In the genomic region with DNA sequence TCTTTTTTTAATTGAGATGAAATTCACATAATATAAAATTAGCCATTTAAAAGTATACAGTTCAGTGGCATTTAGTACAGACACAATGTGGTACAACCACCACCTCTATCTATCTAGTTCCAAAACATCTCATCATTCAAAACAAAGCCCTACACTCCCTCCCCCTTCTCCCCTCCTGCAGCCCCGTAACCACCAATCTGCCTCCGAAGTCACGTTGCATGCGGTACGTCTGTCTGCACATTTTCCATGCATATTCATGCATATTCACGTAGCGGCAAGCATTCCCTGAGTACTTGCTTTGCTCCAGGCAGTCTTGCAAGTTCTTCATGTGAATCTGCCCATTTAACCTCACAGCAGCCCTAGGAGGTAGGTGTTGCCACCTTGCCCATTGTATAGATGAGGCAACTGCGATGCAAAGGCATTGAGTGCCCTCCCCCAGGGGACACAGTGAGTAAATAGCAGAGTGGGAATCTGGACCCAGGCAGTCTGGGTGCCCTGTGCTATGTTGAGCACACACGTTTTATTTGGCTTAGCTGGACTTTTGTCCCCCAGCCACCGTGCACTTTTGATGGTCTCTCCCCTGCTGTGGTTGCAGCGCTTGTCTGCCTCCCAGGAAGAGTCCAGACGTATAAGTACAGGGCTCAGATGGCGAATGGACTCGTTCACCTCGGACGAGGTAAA, we compare ENCODE assay signal across 1 cellular context.
A peak's percentile ranks its signal among the peaks of the same experiment; 100 is the strongest.
TF ChIP-seq lines count a peak whose summit lies in the region.

No MANE protein-coding gene starts in this region.

TF ChIP-seq in HepG2, 621 proteins besides CTCF, POLR2A, EP300 and RAD21 (continued from another document and continues in another):
- TF ChIP-seq ZC3H4 (CRISPR knock-in tag; IDR thresholded peaks at IDR 0.05; ENCODE audit: borderline replicate concordance) (no peak), ZNF816 (CRISPR knock-in tag; IDR thresholded peaks at IDR 0.05; ENCODE audit: borderline replicate concordance) (no peak), ZNF333 (CRISPR knock-in tag; IDR thresholded peaks at IDR 0.05; ENCODE audit: borderline replicate concordance) (no peak), SNAPC2 (CRISPR knock-in tag; IDR thresholded peaks at IDR 0.05) (peak; percentile 78; the same call in 1 of the 2 replicates), KDM3A (CRISPR knock-in tag; IDR thresholded peaks at IDR 0.05; ENCODE audit: low read depth) (peak; percentile 55; the same call in 1 of the 2 replicates), ZEB1 (IDR thresholded peaks at IDR 0.05; ENCODE audit: insufficient replicate concordance, low read depth) (peak; percentile 51), MAFF (IDR thresholded peaks at IDR 0.05; ENCODE audit: low read depth, low read length) (no peak), DNMT3B (CRISPR knock-in tag; conservative IDR thresholded peaks at IDR 0.05) (no peak), ZNF205 (CRISPR knock-in tag; IDR thresholded peaks at IDR 0.05) (peak; percentile 98), NFYB (CRISPR knock-in tag; IDR thresholded peaks at IDR 0.05) (no peak), SP140L (CRISPR knock-in tag; IDR thresholded peaks at IDR 0.05; ENCODE audit: borderline replicate concordance) (no peak), NFIB (CRISPR knock-in tag; IDR thresholded peaks at IDR 0.05; ENCODE audit: borderline replicate concordance) (no peak), ZNF564 (CRISPR knock-in tag; IDR thresholded peaks at IDR 0.05) (peak; percentile 32; the same call in 1 of the 2 replicates), SYNCRIP (IDR thresholded peaks at IDR 0.05; ENCODE audit: insufficient read depth, low read depth, low read length) (no peak), ZNF264 (CRISPR knock-in tag; IDR thresholded peaks at IDR 0.05) (0 out of 2 replicates have a peak, but pooled peaks have one; percentile 47), RNF2 (conservative IDR thresholded peaks at IDR 0.05; ENCODE audit: low read depth) (peak; percentile 57; the same call in 1 of the 2 replicates), RELA (CRISPR knock-in tag; IDR thresholded peaks at IDR 0.05) (no peak), CHD2 (IDR thresholded peaks at IDR 0.05; ENCODE audit: low read depth, low read length) (no peak), ESRRA (CRISPR knock-in tag; IDR thresholded peaks at IDR 0.05; ENCODE audit: low read depth) (peak; percentile 70; the same call in 1 of the 2 replicates), TOE1 (CRISPR knock-in tag; IDR thresholded peaks at IDR 0.05) (0 out of 2 replicates have a peak, but pooled peaks have one; percentile 52), ZNF251 (CRISPR knock-in tag; IDR thresholded peaks at IDR 0.05) (no peak), IRX3 (CRISPR knock-in tag; IDR thresholded peaks at IDR 0.05; ENCODE audit: borderline replicate concordance, low read depth) (no peak), ZNF441 (CRISPR knock-in tag; IDR thresholded peaks at IDR 0.05; ENCODE audit: borderline replicate concordance) (no peak)
- TF ChIP-seq, protein P1, sequence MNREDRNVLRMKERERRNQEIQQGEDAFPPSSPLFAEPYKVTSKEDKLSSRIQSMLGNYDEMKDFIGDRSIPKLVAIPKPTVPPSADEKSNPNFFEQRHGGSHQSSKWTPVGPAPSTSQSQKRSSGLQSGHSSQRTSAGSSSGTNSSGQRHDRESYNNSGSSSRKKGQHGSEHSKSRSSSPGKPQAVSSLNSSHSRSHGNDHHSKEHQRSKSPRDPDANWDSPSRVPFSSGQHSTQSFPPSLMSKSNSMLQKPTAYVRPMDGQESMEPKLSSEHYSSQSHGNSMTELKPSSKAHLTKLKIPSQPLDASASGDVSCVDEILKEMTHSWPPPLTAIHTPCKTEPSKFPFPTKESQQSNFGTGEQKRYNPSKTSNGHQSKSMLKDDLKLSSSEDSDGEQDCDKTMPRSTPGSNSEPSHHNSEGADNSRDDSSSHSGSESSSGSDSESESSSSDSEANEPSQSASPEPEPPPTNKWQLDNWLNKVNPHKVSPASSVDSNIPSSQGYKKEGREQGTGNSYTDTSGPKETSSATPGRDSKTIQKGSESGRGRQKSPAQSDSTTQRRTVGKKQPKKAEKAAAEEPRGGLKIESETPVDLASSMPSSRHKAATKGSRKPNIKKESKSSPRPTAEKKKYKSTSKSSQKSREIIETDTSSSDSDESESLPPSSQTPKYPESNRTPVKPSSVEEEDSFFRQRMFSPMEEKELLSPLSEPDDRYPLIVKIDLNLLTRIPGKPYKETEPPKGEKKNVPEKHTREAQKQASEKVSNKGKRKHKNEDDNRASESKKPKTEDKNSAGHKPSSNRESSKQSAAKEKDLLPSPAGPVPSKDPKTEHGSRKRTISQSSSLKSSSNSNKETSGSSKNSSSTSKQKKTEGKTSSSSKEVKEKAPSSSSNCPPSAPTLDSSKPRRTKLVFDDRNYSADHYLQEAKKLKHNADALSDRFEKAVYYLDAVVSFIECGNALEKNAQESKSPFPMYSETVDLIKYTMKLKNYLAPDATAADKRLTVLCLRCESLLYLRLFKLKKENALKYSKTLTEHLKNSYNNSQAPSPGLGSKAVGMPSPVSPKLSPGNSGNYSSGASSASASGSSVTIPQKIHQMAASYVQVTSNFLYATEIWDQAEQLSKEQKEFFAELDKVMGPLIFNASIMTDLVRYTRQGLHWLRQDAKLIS (CRISPR knock-in tag; IDR thresholded peaks at IDR 0.05), result no peak
- TF ChIP-seq, protein P2, sequence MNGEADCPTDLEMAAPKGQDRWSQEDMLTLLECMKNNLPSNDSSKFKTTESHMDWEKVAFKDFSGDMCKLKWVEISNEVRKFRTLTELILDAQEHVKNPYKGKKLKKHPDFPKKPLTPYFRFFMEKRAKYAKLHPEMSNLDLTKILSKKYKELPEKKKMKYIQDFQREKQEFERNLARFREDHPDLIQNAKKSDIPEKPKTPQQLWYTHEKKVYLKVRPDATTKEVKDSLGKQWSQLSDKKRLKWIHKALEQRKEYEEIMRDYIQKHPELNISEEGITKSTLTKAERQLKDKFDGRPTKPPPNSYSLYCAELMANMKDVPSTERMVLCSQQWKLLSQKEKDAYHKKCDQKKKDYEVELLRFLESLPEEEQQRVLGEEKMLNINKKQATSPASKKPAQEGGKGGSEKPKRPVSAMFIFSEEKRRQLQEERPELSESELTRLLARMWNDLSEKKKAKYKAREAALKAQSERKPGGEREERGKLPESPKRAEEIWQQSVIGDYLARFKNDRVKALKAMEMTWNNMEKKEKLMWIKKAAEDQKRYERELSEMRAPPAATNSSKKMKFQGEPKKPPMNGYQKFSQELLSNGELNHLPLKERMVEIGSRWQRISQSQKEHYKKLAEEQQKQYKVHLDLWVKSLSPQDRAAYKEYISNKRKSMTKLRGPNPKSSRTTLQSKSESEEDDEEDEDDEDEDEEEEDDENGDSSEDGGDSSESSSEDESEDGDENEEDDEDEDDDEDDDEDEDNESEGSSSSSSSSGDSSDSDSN (CRISPR knock-in tag; IDR thresholded peaks at IDR 0.05), result peak; percentile 66
- TF ChIP-seq, protein P3, sequence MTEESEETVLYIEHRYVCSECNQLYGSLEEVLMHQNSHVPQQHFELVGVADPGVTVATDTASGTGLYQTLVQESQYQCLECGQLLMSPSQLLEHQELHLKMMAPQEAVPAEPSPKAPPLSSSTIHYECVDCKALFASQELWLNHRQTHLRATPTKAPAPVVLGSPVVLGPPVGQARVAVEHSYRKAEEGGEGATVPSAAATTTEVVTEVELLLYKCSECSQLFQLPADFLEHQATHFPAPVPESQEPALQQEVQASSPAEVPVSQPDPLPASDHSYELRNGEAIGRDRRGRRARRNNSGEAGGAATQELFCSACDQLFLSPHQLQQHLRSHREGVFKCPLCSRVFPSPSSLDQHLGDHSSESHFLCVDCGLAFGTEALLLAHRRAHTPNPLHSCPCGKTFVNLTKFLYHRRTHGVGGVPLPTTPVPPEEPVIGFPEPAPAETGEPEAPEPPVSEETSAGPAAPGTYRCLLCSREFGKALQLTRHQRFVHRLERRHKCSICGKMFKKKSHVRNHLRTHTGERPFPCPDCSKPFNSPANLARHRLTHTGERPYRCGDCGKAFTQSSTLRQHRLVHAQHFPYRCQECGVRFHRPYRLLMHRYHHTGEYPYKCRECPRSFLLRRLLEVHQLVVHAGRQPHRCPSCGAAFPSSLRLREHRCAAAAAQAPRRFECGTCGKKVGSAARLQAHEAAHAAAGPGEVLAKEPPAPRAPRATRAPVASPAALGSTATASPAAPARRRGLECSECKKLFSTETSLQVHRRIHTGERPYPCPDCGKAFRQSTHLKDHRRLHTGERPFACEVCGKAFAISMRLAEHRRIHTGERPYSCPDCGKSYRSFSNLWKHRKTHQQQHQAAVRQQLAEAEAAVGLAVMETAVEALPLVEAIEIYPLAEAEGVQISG (CRISPR knock-in tag; IDR thresholded peaks at IDR 0.05), result peak; percentile 65
- TF ChIP-seq, protein P4, sequence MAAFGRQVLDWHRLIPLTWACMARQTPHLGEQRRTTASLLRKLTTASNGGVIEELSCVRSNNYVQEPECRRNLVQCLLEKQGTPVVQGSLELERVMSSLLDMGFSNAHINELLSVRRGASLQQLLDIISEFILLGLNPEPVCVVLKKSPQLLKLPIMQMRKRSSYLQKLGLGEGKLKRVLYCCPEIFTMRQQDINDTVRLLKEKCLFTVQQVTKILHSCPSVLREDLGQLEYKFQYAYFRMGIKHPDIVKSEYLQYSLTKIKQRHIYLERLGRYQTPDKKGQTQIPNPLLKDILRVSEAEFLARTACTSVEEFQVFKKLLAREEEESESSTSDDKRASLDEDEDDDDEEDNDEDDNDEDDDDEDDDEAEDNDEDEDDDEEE (CRISPR knock-in tag; IDR thresholded peaks at IDR 0.05), result no peak
- TF ChIP-seq, protein P5, sequence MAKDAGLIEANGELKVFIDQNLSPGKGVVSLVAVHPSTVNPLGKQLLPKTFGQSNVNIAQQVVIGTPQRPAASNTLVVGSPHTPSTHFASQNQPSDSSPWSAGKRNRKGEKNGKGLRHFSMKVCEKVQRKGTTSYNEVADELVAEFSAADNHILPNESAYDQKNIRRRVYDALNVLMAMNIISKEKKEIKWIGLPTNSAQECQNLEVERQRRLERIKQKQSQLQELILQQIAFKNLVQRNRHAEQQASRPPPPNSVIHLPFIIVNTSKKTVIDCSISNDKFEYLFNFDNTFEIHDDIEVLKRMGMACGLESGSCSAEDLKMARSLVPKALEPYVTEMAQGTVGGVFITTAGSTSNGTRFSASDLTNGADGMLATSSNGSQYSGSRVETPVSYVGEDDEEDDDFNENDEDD (CRISPR knock-in tag; IDR thresholded peaks at IDR 0.05; ENCODE audit: borderline replicate concordance), result peak; percentile 25; the same call in 1 of the 2 replicates
- TF ChIP-seq, protein P6, sequence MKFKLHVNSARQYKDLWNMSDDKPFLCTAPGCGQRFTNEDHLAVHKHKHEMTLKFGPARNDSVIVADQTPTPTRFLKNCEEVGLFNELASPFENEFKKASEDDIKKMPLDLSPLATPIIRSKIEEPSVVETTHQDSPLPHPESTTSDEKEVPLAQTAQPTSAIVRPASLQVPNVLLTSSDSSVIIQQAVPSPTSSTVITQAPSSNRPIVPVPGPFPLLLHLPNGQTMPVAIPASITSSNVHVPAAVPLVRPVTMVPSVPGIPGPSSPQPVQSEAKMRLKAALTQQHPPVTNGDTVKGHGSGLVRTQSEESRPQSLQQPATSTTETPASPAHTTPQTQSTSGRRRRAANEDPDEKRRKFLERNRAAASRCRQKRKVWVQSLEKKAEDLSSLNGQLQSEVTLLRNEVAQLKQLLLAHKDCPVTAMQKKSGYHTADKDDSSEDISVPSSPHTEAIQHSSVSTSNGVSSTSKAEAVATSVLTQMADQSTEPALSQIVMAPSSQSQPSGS (CRISPR knock-in tag; IDR thresholded peaks at IDR 0.05), result peak; percentile 68
- TF ChIP-seq, protein P7, sequence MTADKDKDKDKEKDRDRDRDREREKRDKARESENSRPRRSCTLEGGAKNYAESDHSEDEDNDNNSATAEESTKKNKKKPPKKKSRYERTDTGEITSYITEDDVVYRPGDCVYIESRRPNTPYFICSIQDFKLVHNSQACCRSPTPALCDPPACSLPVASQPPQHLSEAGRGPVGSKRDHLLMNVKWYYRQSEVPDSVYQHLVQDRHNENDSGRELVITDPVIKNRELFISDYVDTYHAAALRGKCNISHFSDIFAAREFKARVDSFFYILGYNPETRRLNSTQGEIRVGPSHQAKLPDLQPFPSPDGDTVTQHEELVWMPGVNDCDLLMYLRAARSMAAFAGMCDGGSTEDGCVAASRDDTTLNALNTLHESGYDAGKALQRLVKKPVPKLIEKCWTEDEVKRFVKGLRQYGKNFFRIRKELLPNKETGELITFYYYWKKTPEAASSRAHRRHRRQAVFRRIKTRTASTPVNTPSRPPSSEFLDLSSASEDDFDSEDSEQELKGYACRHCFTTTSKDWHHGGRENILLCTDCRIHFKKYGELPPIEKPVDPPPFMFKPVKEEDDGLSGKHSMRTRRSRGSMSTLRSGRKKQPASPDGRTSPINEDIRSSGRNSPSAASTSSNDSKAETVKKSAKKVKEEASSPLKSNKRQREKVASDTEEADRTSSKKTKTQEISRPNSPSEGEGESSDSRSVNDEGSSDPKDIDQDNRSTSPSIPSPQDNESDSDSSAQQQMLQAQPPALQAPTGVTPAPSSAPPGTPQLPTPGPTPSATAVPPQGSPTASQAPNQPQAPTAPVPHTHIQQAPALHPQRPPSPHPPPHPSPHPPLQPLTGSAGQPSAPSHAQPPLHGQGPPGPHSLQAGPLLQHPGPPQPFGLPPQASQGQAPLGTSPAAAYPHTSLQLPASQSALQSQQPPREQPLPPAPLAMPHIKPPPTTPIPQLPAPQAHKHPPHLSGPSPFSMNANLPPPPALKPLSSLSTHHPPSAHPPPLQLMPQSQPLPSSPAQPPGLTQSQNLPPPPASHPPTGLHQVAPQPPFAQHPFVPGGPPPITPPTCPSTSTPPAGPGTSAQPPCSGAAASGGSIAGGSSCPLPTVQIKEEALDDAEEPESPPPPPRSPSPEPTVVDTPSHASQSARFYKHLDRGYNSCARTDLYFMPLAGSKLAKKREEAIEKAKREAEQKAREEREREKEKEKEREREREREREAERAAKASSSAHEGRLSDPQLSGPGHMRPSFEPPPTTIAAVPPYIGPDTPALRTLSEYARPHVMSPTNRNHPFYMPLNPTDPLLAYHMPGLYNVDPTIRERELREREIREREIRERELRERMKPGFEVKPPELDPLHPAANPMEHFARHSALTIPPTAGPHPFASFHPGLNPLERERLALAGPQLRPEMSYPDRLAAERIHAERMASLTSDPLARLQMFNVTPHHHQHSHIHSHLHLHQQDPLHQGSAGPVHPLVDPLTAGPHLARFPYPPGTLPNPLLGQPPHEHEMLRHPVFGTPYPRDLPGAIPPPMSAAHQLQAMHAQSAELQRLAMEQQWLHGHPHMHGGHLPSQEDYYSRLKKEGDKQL (CRISPR knock-in tag; IDR thresholded peaks at IDR 0.05; ENCODE audit: low read depth), result no peak
- TF ChIP-seq, protein P8, sequence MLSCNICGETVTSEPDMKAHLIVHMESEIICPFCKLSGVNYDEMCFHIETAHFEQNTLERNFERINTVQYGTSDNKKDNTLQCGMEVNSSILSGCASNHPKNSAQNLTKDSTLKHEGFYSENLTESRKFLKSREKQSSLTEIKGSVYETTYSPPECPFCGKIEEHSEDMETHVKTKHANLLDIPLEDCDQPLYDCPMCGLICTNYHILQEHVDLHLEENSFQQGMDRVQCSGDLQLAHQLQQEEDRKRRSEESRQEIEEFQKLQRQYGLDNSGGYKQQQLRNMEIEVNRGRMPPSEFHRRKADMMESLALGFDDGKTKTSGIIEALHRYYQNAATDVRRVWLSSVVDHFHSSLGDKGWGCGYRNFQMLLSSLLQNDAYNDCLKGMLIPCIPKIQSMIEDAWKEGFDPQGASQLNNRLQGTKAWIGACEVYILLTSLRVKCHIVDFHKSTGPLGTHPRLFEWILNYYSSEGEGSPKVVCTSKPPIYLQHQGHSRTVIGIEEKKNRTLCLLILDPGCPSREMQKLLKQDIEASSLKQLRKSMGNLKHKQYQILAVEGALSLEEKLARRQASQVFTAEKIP (CRISPR knock-in tag; IDR thresholded peaks at IDR 0.05; ENCODE audit: borderline replicate concordance), result no peak
- TF ChIP-seq, protein P9, sequence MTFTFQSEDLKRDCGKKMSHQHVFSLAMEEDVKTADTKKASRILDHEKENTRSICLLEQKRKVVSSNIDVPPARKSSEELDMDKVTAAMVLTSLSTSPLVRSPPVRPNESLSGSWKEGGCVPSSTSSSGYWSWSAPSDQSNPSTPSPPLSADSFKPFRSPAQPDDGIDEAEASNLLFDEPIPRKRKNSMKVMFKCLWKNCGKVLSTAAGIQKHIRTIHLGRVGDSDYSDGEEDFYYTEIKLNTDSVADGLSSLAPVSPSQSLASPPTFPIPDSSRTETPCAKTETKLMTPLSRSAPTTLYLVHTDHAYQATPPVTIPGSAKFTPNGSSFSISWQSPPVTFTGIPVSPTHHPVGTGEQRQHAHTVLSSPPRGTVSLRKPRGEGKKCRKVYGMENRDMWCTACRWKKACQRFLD (CRISPR knock-in tag; IDR thresholded peaks at IDR 0.05; ENCODE audit: borderline replicate concordance), result no peak
